9 cellular contexts compared by ENCODE assay signal in genomic region chr17:42520540-42520951, GRCh38. TPM values are rescaled to one million over a fixed set of nuclear protein-coding genes. Genes with fewer than 3 reads are reported as not detected.
DNase-seq lines count a peak whose midpoint lies in the region; ATAC-seq and TF ChIP-seq lines count a peak whose summit lies in the region.
"Had no signal": no experiment of that assay in that cellular context is flagged by ENCODE, and none has a peak within 500 bp of the region (broad histone marks: within the 10 kb centered on the region; RNA-seq: fewer than 3 reads in every experiment).

No MANE protein-coding gene starts in this region.

- peaks cover 25 to 40% of the 10 kb centered on the region in 2 experiments for H3K4me1 Mint-ChIP-seq in H9

- no peak overlapping the region for H2AFZ ChIP-seq in H9 (ENCODE audit: low read length)

- no peak overlapping the region for H3K9ac ChIP-seq in H9 (ENCODE audit: extremely low read depth, insufficient read length, low read length)

- peak; percentile 35 for TF ChIP-seq CTCF in 22Rv1 (IDR thresholded peaks at IDR 0.05)
- peak; percentile 52 for TF ChIP-seq CTCF in H9 (conservative IDR thresholded peaks at IDR 0.05)
- TF ChIP-seq CTCF in brain microvascular endothelial cell (IDR thresholded peaks at IDR 0.05; ENCODE audit: low read depth, low read length, missing control alignments), result peak; percentile 51

- no CpG with 5 or more reads among the region's 9 CpGs for WGBS in H9 (ENCODE audit: extremely low coverage, insufficient read length, low lambda C conversion rate)
- WGBS in mesodermal cell (ENCODE audit: insufficient coverage in 2 of 2), 2 experiments, result 49 to 57% methylated on average over 6 to 8 of the region's 9 CpGs

- H3K27me3 ChIP-seq in H9 (ENCODE audit: insufficient read depth, low read length), result peaks cover 2% of the 10 kb centered on the region; the same call in 1 of the 2 replicates
- no peaks in the 10 kb centered on the region for H3K27me3 ChIP-seq in brain microvascular endothelial cell (replicated peaks)

- H4K8ac ChIP-seq in H9 (replicated peaks; ENCODE audit: insufficient read length, low read depth, low read length), result no peak overlapping the region

- H3K27me3 Mint-ChIP-seq in H9 (ENCODE audit: low read depth), result peaks cover 8% of the 10 kb centered on the region

- H3K4me3 Mint-ChIP-seq in H9, result no peak overlapping the region; a peak in 1 of 5 replicates
- H3K4me3 Mint-ChIP-seq: activated T-cell treated with anti-CD3 and anti-CD28 coated beads, Interleukin-2, amount 50 U/mL, for 72 hours had no signal

- in situ Hi-C loops in brain microvascular endothelial cell (cut with HindIII; ENCODE audit: low pct_ligation_motif_present, low sequenced_read_pairs), result loop anchor here (25.0 kb wide), 1 partner anchor 208 kb away; no protein-coding TSS in a partner anchor

- H3K14ac ChIP-seq in H9 (ENCODE audit: insufficient read depth, low read length), result no peak overlapping the region

- H2BK120ac ChIP-seq in H9 (ENCODE audit: low read depth, low read length, poor library complexity, severe bottlenecking), result no peak overlapping the region

- H2BK5ac ChIP-seq in H9 (ENCODE audit: insufficient read length, low read length), result no peak overlapping the region

- H3K4me1 ChIP-seq in H9 (ENCODE audit: insufficient read depth, low read length) (peaks cover 11% of the 10 kb centered on the region; the same call in 1 of the 2 replicates), mesodermal cell (ENCODE audit: control insufficient read depth, insufficient read depth, low read length, poor library complexity, severe bottlenecking) (peaks cover 63% of the 10 kb centered on the region)

- H3K79me1 ChIP-seq in H9 (ENCODE audit: insufficient read depth, low read depth, low read length, poor library complexity, severe bottlenecking), result no peaks in the 10 kb centered on the region

- H4K91ac ChIP-seq in H9 (ENCODE audit: insufficient read length, low read depth, low read length), result no peak overlapping the region

- H3K4ac ChIP-seq in H9 (ENCODE audit: low read depth, low read length), result no peak overlapping the region

- H3K9me3 ChIP-seq in H9 (ENCODE audit: control insufficient read depth, low read depth, low read length) (no peaks in the 10 kb centered on the region), mesodermal cell (ENCODE audit: control insufficient read depth, low read length) (no peaks in the 10 kb centered on the region)

- no peaks in the 10 kb centered on the region for H3K23me2 ChIP-seq in H9 (ENCODE audit: insufficient read length, low read depth, low read length, poor library complexity, severe bottlenecking)

- H3K27ac ChIP-seq in 22Rv1, result no peak overlapping the region
- no peak overlapping the region for H3K27ac ChIP-seq in H9 (ENCODE audit: insufficient read length, low read depth, low read length)
- H3K27ac ChIP-seq in brain microvascular endothelial cell, result peak overlapping the region; percentile 99
- H3K27ac ChIP-seq in mesodermal cell (ENCODE audit: low read depth, low read length, severe bottlenecking), result peak overlapping the region; percentile 100

- H3K27ac Mint-ChIP-seq in H9, result no peak overlapping the region
- H3K27ac Mint-ChIP-seq: activated T-cell treated with anti-CD3 and anti-CD28 coated beads, Interleukin-2, amount 50 U/mL, for 72 hours had no signal

- no peaks in the 10 kb centered on the region for H3K79me2 ChIP-seq in H9 (ENCODE audit: insufficient read depth, low read length)

- H2BK15ac ChIP-seq in H9 (ENCODE audit: low read depth, low read length), result no peak overlapping the region

- no peak overlapping the region for H2BK12ac ChIP-seq in H9 (ENCODE audit: insufficient read length, low read depth, low read length)

- no peak overlapping the region for H4K5ac ChIP-seq in H9 (ENCODE audit: insufficient read length, low read depth, low read length)

- no peak overlapping the region for H3K56ac ChIP-seq in H9 (ENCODE audit: insufficient read length, low read depth, low read length)

- H3K9me3 Mint-ChIP-seq in H9, result no peaks in the 10 kb centered on the region
- H3K9me3 Mint-ChIP-seq: activated T-cell treated with anti-CD3 and anti-CD28 coated beads, Interleukin-2, amount 50 U/mL, for 72 hours had no signal

- H3K36me3 Mint-ChIP-seq in H9 (ENCODE audit: insufficient read depth in 1 of 3, low read depth in 3 of 3), result peaks cover 0 to 30% (median 25%) of the 10 kb centered on the region in 3 experiments; a peak in 5 of 7 replicates

- H3K4me3 ChIP-seq in brain microvascular endothelial cell (ENCODE audit: low read depth, low read length), result no peak overlapping the region
- no peak overlapping the region for H3K4me3 ChIP-seq in mesodermal cell (ENCODE audit: extremely low read depth, insufficient read depth, low read length, poor library complexity, severe bottlenecking)

- no peak overlapping the region for H2AK5ac ChIP-seq in H9 (ENCODE audit: insufficient read length, low read length)

- DNase-seq in H9 (peak; percentile 42), brain microvascular endothelial cell (peak; percentile 39), NCI-H345 (lab: John Stamatoyannopoulos, UW) (no peak), COR-L47 (lab: John Stamatoyannopoulos, UW) (no peak), RKO (ENCODE audit: low spot score) (no peak)

- no peaks in the 10 kb centered on the region for H4K20me1 ChIP-seq in H9 (ENCODE audit: control insufficient read depth, insufficient read depth, insufficient read length)

- no peak overlapping the region for H3K23ac ChIP-seq in H9 (ENCODE audit: insufficient read length, low read depth, low read length)

- no peak overlapping the region for H3K4me2 ChIP-seq in H9 (ENCODE audit: insufficient read depth, insufficient read length, low read length)

- H3K18ac ChIP-seq in H9 (ENCODE audit: insufficient read length, low read depth, low read length), result peak overlapping the region; percentile 9

- H2BK20ac ChIP-seq in H9 (ENCODE audit: low read depth, low read length, poor library complexity, severe bottlenecking), result no peak overlapping the region

- no peak overlapping the region for H3T11ph ChIP-seq in H9 (ENCODE audit: low read length)

- ATAC-seq in HG03175 (IDR thresholded peaks at IDR 0.05; ENCODE audit: unreplicated experiment), result no peak

- H3K36me3 ChIP-seq in brain microvascular endothelial cell (replicated peaks) (no peaks in the 10 kb centered on the region), mesodermal cell (ENCODE audit: control insufficient read depth, insufficient read depth, low read length) (peaks cover 24% of the 10 kb centered on the region)

RNA-seq across cellular contexts. Expression of gene NAGLU, which starts 15.5 kb away (rescaled TPM):
- 20.4 and 23.5 TPM in 2 replicates for total RNA-seq in H9 (2021)
- 20.3 TPM for polyA plus RNA-seq in mesodermal cell (2013, experiment 1 of 2)
- polyA plus RNA-seq in mesodermal cell (2013, experiment 2 of 2), result 17.8 TPM

RNA-seq across cellular contexts. Expression of gene HSD17B1, which starts 32.2 kb away (rescaled TPM):
- 1.3 and 1.5 TPM in 2 replicates for total RNA-seq in H9 (2021)
- polyA plus RNA-seq in mesodermal cell (2013, experiment 1 of 2), result 0.92 TPM
- 0.71 TPM for polyA plus RNA-seq in mesodermal cell (2013, experiment 2 of 2)

RNA-seq across cellular contexts. Expression of gene COASY, which starts 41.4 kb away (rescaled TPM):
- 81.4 and 84.1 TPM in 2 replicates for total RNA-seq in H9 (2021)
- 68.8 TPM for polyA plus RNA-seq in mesodermal cell (2013, experiment 1 of 2)
- polyA plus RNA-seq in mesodermal cell (2013, experiment 2 of 2), result 60.4 TPM

RNA-seq across cellular contexts. Expression of gene MLX, which starts 46.4 kb away (rescaled TPM):
- total RNA-seq in H9 (2021), result 42.1 and 45.3 TPM in 2 replicates
- 39.2 TPM for polyA plus RNA-seq in mesodermal cell (2013, experiment 1 of 2)
- 34.6 TPM for polyA plus RNA-seq in mesodermal cell (2013, experiment 2 of 2)

RNA-seq across cellular contexts. Expression of gene PSMC3IP, which starts 57.0 kb away (rescaled TPM):
- total RNA-seq in H9 (2021), result 36.0 and 37.4 TPM in 2 replicates
- polyA plus RNA-seq in mesodermal cell (2013, experiment 1 of 2), result 13.9 TPM
- 12.8 TPM for polyA plus RNA-seq in mesodermal cell (2013, experiment 2 of 2)

Comparison
In these comparisons a context has a peak if more than half of its experiments do, and no peak if none do; other contexts are left out.
1. H3K27ac ChIP-seq: peak in brain microvascular endothelial cell (single experiment) and mesodermal cell (single experiment); none in 22Rv1 (single experiment) and H9 (single experiment).
2. DNase-seq: peak in H9 (single experiment) and brain microvascular endothelial cell (single experiment); none in NCI-H345 (single experiment), COR-L47 (single experiment) and RKO (single experiment).
3. Peak in every context shown above with its lines, with median percentiles within 50 percentile points of each other: CTCF ChIP-seq.